Comparison of ENCODE assay signal across 26 cellular contexts in the genomic region with DNA sequence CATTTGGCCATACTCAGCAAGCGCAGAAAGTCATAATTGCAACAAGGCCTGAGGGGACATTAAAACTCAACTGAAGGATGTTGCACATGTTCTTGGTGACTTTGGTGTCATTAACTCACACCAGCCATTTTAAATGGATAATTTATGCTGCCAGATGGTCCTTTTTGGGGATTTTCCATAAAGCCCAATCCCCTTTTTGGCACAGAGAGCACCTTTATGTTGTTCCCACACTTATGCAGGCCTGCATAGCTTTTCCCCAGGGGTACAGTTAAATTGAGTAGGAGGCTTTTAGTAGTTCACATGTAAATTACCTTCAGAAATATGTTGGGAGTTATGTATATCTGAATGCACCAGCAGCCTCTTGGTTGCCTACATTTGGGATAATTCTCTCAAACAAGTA.
DNase-seq lines count a peak whose midpoint lies in the region; ATAC-seq and TF ChIP-seq lines count a peak whose summit lies in the region.
"Had no signal": no experiment of that assay in that cellular context is flagged by ENCODE, and none has a peak within 500 bp of the region (broad histone marks: within the 10 kb centered on the region; RNA-seq: fewer than 3 reads in every experiment).

No MANE protein-coding gene starts in this region.

- H3K4me1 ChIP-seq in right cardiac atrium (ENCODE audit: control insufficient read depth, insufficient read depth, low read length) (peaks cover 11% of the 10 kb centered on the region), heart right ventricle (peaks cover 0 to 35% (median 18%) of the 10 kb centered on the region in 9 donors), muscle layer of colon (ENCODE audit: insufficient read depth, low read length) (peaks cover 18% of the 10 kb centered on the region)

- H3K27ac ChIP-seq in right cardiac atrium (ENCODE audit: low read length) (peak overlapping the region; percentile 70), heart right ventricle (peak overlapping the region in 4 of 10 donors; percentile 1 to 51 (median 18)), muscle layer of colon (ENCODE audit: low read depth, low read length) (peak overlapping the region; percentile 41)

- no peak overlapping the region for H3K9ac ChIP-seq in muscle layer of colon (ENCODE audit: low read length)

- TF ChIP-seq CTCF in heart right ventricle (IDR thresholded peaks at IDR 0.05): no peak

- DNase-seq in right cardiac atrium (no peak), heart right ventricle (no peak), NCI-H524 treated with DMSO at 0.1 percent for 48 hours (lab: John Stamatoyannopoulos, UW) (peak; percentile 73), HT-29 (ENCODE audit: low spot score) (no peak)
- DNase-seq in activated CD4-positive, alpha-beta T cell treated with anti-CD3 and anti-CD28 coated beads, Interleukin-2, amount 50 U/mL, for 4 hours: no peak
- DNase-seq: Caco-2; CD4-positive, alpha-beta T cell; DMS53; EL; HCEC 1CT; KBM-7; MV-4-11; NCI-H1417; NCI-H1930; NCI-H446 treated with DMSO at 0.1 percent for 48 hours; NCI-H774; PC-3; RPMI8226; SIG-M5 had no signal

- WGBS in right cardiac atrium: 100% methylated on average over 1 of the region's 1 CpG
- 90 to 100% methylated on average over 1 of the region's 1 CpG for WGBS in heart right ventricle, 2 donors

- H3K4me3 ChIP-seq in right cardiac atrium (ENCODE audit: low read length) (no peak overlapping the region), heart right ventricle (no peak overlapping the region), muscle layer of colon (ENCODE audit: low read depth in 1 of 2, low read length in 2 of 2) (no peak overlapping the region)
- H3K4me3 ChIP-seq: GM12878, GM23338 had no signal

- intact Hi-C loops in right cardiac atrium (cut with DNase I): no loop called here
- intact Hi-C loops in heart right ventricle (cut with DNase I): loop anchor here in 1 of 10 donors (1.0 kb wide), 1 partner anchor 34 kb away; no protein-coding TSS in a partner anchor

- H3K9me3 ChIP-seq in right cardiac atrium (ENCODE audit: control insufficient read depth, low read length): no peaks in the 10 kb centered on the region
- no peaks in the 10 kb centered on the region for H3K9me3 ChIP-seq in heart right ventricle
- no peaks in the 10 kb centered on the region for H3K9me3 ChIP-seq in muscle layer of colon (ENCODE audit: low read length)
- H3K9me3 ChIP-seq: Caco-2 had no signal

- H3K36me3 ChIP-seq in heart right ventricle (peaks cover 0 to 40% (median 12%) of the 10 kb centered on the region in 9 donors), muscle layer of colon (ENCODE audit: insufficient read depth, low read length) (peaks cover 31% of the 10 kb centered on the region)

- H3K27me3 ChIP-seq in right cardiac atrium (ENCODE audit: control insufficient read depth, insufficient read depth) (no peaks in the 10 kb centered on the region), heart right ventricle (no peaks in the 10 kb centered on the region), muscle layer of colon (ENCODE audit: control insufficient read depth in 1 of 2, insufficient read depth in 2 of 2, low read length in 2 of 2) (no peaks in the 10 kb centered on the region)

- no peak for ATAC-seq in right cardiac atrium
- ATAC-seq in heart right ventricle: no peak
- ATAC-seq in HG03095 (IDR thresholded peaks at IDR 0.05; ENCODE audit: unreplicated experiment): no peak
- ATAC-seq in HG02981 (IDR thresholded peaks at IDR 0.05; ENCODE audit: unreplicated experiment): no peak
- ATAC-seq: GM12878, GM23338, HepG2, PC-3, SK-N-SH treated with all-trans-retinoic acid at 6 μM for 48 hours had no signal
